Comparison of ENCODE assay signal across 1 cellular context in the genomic region with DNA sequence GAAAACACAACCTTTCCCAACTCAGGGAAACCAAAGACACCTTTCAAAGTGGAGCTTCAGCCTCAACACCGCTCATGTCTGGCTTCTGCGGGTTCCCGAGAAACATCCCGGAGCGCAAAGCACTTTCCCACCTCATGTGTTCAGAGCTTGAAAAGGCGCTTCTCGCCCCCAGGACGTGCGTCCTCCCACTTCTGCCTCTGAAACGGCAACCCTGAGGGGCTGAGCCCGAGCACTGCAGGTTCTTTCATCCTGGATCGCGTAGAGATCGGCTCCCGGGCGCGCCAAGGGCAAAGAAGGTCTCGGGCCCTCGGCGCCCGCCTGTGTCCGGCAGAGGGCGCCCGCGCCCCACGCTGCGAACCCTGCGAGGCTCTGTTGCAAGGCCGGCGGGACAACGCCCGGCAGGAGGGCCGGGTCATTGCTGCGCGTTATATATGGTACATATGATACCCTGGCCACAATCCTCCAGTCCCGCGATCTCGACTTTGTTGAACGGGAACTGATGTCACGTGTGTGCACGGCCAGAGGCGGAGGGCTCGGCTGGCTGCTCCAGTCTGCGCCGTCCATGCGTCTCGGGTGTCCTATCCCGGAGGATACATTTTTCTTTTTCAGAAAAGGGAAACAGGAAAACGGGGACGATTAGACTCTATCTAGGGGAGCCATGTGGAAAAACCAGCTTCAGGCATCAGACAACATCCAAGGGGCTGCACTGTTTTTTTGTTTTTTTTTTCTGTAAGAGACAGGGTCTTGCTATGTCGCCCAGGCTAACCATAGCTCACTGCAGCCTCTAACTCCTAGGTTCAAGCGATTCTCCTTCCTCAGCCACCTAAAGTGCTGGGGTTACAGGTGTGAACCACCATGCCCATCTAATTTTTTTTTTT.
TF ChIP-seq lines count a peak whose summit lies in the region.

No MANE protein-coding gene starts in this region.

TF ChIP-seq in HepG2, 621 proteins besides CTCF, POLR2A, EP300 and RAD21 (continued from another document and continues in another):
- TF ChIP-seq, protein P1, sequence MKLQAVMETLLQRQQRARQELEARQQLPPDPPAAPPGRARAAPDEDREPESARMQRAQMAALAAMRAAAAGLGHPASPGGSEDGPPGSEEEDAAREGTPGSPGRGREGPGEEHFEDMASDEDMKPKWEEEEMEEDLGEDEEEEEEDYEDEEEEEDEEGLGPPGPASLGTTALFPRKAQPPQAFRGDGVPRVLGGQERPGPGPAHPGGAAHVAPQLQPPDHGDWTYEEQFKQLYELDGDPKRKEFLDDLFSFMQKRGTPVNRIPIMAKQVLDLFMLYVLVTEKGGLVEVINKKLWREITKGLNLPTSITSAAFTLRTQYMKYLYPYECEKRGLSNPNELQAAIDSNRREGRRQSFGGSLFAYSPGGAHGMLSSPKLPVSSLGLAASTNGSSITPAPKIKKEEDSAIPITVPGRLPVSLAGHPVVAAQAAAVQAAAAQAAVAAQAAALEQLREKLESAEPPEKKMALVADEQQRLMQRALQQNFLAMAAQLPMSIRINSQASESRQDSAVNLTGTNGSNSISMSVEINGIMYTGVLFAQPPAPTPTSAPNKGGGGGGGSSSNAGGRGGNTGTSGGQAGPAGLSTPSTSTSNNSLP (IDR thresholded peaks at IDR 0.05; ENCODE audit: low read depth, low read length): peak; percentile 72; the same call in 1 of the 2 replicates
- TF ChIP-seq ZNF232 (CRISPR knock-in tag; IDR thresholded peaks at IDR 0.05; ENCODE audit: borderline replicate concordance): peak; percentile 80; the same call in 1 of the 2 replicates
- no peak for TF ChIP-seq ZNF577 (CRISPR knock-in tag; IDR thresholded peaks at IDR 0.05; ENCODE audit: borderline replicate concordance, low read depth)
- TF ChIP-seq, protein P2, sequence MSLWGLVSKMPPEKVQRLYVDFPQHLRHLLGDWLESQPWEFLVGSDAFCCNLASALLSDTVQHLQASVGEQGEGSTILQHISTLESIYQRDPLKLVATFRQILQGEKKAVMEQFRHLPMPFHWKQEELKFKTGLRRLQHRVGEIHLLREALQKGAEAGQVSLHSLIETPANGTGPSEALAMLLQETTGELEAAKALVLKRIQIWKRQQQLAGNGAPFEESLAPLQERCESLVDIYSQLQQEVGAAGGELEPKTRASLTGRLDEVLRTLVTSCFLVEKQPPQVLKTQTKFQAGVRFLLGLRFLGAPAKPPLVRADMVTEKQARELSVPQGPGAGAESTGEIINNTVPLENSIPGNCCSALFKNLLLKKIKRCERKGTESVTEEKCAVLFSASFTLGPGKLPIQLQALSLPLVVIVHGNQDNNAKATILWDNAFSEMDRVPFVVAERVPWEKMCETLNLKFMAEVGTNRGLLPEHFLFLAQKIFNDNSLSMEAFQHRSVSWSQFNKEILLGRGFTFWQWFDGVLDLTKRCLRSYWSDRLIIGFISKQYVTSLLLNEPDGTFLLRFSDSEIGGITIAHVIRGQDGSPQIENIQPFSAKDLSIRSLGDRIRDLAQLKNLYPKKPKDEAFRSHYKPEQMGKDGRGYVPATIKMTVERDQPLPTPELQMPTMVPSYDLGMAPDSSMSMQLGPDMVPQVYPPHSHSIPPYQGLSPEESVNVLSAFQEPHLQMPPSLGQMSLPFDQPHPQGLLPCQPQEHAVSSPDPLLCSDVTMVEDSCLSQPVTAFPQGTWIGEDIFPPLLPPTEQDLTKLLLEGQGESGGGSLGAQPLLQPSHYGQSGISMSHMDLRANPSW (CRISPR knock-in tag; IDR thresholded peaks at IDR 0.05; ENCODE audit: borderline replicate concordance): no peak; the same call in 1 of the 2 replicates
- TF ChIP-seq HOXD1 (CRISPR knock-in tag; IDR thresholded peaks at IDR 0.05): peak; percentile 87
- no peak; the same call in 1 of the 2 replicates for TF ChIP-seq DPF2 (CRISPR knock-in tag; IDR thresholded peaks at IDR 0.05; ENCODE audit: borderline replicate concordance, low read depth)
- peak; percentile 90 for TF ChIP-seq ZNF709 (CRISPR knock-in tag; IDR thresholded peaks at IDR 0.05)
- TF ChIP-seq, protein P3, sequence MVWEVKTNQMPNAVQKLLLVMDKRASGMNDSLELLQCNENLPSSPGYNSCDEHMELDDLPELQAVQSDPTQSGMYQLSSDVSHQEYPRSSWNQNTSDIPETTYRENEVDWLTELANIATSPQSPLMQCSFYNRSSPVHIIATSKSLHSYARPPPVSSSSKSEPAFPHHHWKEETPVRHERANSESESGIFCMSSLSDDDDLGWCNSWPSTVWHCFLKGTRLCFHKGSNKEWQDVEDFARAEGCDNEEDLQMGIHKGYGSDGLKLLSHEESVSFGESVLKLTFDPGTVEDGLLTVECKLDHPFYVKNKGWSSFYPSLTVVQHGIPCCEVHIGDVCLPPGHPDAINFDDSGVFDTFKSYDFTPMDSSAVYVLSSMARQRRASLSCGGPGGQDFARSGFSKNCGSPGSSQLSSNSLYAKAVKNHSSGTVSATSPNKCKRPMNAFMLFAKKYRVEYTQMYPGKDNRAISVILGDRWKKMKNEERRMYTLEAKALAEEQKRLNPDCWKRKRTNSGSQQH (CRISPR knock-in tag; IDR thresholded peaks at IDR 0.05; ENCODE audit: low read depth): peak; percentile 79
- TF ChIP-seq RELA (CRISPR knock-in tag; IDR thresholded peaks at IDR 0.05): peak; percentile 85; the same call in 1 of the 2 replicates
- TF ChIP-seq, protein P4, sequence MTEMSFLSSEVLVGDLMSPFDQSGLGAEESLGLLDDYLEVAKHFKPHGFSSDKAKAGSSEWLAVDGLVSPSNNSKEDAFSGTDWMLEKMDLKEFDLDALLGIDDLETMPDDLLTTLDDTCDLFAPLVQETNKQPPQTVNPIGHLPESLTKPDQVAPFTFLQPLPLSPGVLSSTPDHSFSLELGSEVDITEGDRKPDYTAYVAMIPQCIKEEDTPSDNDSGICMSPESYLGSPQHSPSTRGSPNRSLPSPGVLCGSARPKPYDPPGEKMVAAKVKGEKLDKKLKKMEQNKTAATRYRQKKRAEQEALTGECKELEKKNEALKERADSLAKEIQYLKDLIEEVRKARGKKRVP (CRISPR knock-in tag; IDR thresholded peaks at IDR 0.05): peak in 1 of 2 experiments; percentile 82; a peak in 2 of 4 replicates
- TF ChIP-seq, protein P5, sequence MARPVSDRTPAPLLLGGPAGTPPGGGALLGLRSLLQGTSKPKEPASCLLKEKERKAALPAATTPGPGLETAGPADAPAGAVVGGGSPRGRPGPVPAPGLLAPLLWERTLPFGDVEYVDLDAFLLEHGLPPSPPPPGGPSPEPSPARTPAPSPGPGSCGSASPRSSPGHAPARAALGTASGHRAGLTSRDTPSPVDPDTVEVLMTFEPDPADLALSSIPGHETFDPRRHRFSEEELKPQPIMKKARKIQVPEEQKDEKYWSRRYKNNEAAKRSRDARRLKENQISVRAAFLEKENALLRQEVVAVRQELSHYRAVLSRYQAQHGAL (CRISPR knock-in tag; IDR thresholded peaks at IDR 0.05; ENCODE audit: not compliant biosample characterization): peak; percentile 86
- TF ChIP-seq TCF12 (IDR thresholded peaks at IDR 0.05): no peak
- TF ChIP-seq TCF12 (CRISPR knock-in tag; IDR thresholded peaks at IDR 0.05): 0 out of 2 replicates have a peak, but pooled peaks have one; percentile 64
- TF ChIP-seq, protein P6, sequence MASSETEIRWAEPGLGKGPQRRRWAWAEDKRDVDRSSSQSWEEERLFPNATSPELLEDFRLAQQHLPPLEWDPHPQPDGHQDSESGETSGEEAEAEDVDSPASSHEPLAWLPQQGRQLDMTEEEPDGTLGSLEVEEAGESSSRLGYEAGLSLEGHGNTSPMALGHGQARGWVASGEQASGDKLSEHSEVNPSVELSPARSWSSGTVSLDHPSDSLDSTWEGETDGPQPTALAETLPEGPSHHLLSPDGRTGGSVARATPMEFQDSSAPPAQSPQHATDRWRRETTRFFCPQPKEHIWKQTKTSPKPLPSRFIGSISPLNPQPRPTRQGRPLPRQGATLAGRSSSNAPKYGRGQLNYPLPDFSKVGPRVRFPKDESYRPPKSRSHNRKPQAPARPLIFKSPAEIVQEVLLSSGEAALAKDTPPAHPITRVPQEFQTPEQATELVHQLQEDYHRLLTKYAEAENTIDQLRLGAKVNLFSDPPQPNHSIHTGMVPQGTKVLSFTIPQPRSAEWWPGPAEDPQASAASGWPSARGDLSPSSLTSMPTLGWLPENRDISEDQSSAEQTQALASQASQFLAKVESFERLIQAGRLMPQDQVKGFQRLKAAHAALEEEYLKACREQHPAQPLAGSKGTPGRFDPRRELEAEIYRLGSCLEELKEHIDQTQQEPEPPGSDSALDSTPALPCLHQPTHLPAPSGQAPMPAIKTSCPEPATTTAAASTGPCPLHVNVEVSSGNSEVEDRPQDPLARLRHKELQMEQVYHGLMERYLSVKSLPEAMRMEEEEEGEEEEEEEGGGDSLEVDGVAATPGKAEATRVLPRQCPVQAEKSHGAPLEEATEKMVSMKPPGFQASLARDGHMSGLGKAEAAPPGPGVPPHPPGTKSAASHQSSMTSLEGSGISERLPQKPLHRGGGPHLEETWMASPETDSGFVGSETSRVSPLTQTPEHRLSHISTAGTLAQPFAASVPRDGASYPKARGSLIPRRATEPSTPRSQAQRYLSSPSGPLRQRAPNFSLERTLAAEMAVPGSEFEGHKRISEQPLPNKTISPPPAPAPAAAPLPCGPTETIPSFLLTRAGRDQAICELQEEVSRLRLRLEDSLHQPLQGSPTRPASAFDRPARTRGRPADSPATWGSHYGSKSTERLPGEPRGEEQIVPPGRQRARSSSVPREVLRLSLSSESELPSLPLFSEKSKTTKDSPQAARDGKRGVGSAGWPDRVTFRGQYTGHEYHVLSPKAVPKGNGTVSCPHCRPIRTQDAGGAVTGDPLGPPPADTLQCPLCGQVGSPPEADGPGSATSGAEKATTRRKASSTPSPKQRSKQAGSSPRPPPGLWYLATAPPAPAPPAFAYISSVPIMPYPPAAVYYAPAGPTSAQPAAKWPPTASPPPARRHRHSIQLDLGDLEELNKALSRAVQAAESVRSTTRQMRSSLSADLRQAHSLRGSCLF (CRISPR knock-in tag; IDR thresholded peaks at IDR 0.05; ENCODE audit: borderline replicate concordance): peak; percentile 87; the same call in 1 of the 2 replicates
- peak; percentile 83 for TF ChIP-seq MTF2 (CRISPR knock-in tag; IDR thresholded peaks at IDR 0.05; ENCODE audit: borderline replicate concordance)
- no peak for TF ChIP-seq MAF1 (CRISPR knock-in tag; IDR thresholded peaks at IDR 0.05; ENCODE audit: borderline replicate concordance)
- 0 out of 2 replicates have a peak, but pooled peaks have one; percentile 59 for TF ChIP-seq TBP (CRISPR knock-in tag; IDR thresholded peaks at IDR 0.05)
- no peak for TF ChIP-seq ZNF207 (IDR thresholded peaks at IDR 0.05; ENCODE audit: borderline replicate concordance)
- TF ChIP-seq ZNF510 (CRISPR knock-in tag; IDR thresholded peaks at IDR 0.05; ENCODE audit: low read depth): peak; percentile 87; the same call in 1 of the 2 replicates
- no peak for TF ChIP-seq SOX13 (IDR thresholded peaks at IDR 0.05)
- peak in 1 of 2 experiments; percentile 66; a peak in 2 of 4 replicates for TF ChIP-seq SOX13 (CRISPR knock-in tag; conservative IDR thresholded peaks at IDR 0.05 in 1 of 2, IDR thresholded peaks at IDR 0.05 in 1 of 2)
- TF ChIP-seq RARG (CRISPR knock-in tag; IDR thresholded peaks at IDR 0.05; ENCODE audit: low read depth): no peak
- TF ChIP-seq RFX5 (IDR thresholded peaks at IDR 0.05; ENCODE audit: low read depth, low read length): peak; percentile 36; the same call in 1 of the 2 replicates
- no peak for TF ChIP-seq ATM (IDR thresholded peaks at IDR 0.05; ENCODE audit: borderline replicate concordance)
- no peak for TF ChIP-seq FOXK2 (IDR thresholded peaks at IDR 0.05)
- TF ChIP-seq, protein P7, sequence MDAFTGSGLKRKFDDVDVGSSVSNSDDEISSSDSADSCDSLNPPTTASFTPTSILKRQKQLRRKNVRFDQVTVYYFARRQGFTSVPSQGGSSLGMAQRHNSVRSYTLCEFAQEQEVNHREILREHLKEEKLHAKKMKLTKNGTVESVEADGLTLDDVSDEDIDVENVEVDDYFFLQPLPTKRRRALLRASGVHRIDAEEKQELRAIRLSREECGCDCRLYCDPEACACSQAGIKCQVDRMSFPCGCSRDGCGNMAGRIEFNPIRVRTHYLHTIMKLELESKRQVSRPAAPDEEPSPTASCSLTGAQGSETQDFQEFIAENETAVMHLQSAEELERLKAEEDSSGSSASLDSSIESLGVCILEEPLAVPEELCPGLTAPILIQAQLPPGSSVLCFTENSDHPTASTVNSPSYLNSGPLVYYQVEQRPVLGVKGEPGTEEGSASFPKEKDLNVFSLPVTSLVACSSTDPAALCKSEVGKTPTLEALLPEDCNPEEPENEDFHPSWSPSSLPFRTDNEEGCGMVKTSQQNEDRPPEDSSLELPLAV (CRISPR knock-in tag; conservative IDR thresholded peaks at IDR 0.05; ENCODE audit: low read depth): no peak
- TF ChIP-seq WIZ (CRISPR knock-in tag; IDR thresholded peaks at IDR 0.05): 0 out of 2 replicates have a peak, but pooled peaks have one; percentile 51
- no peak for TF ChIP-seq ZNF282 (IDR thresholded peaks at IDR 0.05; ENCODE audit: partially characterized antibody)
- TF ChIP-seq SETDB1 (CRISPR knock-in tag; IDR thresholded peaks at IDR 0.05; ENCODE audit: borderline replicate concordance): no peak
- TF ChIP-seq SMARCE1 (IDR thresholded peaks at IDR 0.05; ENCODE audit: borderline replicate concordance): no peak
- peak; percentile 93 for TF ChIP-seq MEIS1 (CRISPR knock-in tag; IDR thresholded peaks at IDR 0.05; ENCODE audit: borderline replicate concordance)
- TF ChIP-seq, protein P8, sequence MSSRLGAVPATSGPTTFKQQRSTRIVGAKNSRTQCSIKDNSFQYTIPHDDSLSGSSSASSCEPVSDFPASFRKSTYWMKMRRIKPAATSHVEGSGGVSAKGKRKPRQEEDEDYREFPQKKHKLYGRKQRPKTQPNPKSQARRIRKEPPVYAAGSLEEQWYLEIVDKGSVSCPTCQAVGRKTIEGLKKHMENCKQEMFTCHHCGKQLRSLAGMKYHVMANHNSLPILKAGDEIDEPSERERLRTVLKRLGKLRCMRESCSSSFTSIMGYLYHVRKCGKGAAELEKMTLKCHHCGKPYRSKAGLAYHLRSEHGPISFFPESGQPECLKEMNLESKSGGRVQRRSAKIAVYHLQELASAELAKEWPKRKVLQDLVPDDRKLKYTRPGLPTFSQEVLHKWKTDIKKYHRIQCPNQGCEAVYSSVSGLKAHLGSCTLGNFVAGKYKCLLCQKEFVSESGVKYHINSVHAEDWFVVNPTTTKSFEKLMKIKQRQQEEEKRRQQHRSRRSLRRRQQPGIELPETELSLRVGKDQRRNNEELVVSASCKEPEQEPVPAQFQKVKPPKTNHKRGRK (CRISPR knock-in tag; IDR thresholded peaks at IDR 0.05): no peak
- peak; percentile 84 for TF ChIP-seq HDAC2 (CRISPR knock-in tag; IDR thresholded peaks at IDR 0.05)
- TF ChIP-seq JUNB (CRISPR knock-in tag; IDR thresholded peaks at IDR 0.05; ENCODE audit: borderline replicate concordance): no peak
- no peak for TF ChIP-seq ZNF75D (CRISPR knock-in tag; IDR thresholded peaks at IDR 0.05; ENCODE audit: borderline replicate concordance)
- TF ChIP-seq, protein P9, sequence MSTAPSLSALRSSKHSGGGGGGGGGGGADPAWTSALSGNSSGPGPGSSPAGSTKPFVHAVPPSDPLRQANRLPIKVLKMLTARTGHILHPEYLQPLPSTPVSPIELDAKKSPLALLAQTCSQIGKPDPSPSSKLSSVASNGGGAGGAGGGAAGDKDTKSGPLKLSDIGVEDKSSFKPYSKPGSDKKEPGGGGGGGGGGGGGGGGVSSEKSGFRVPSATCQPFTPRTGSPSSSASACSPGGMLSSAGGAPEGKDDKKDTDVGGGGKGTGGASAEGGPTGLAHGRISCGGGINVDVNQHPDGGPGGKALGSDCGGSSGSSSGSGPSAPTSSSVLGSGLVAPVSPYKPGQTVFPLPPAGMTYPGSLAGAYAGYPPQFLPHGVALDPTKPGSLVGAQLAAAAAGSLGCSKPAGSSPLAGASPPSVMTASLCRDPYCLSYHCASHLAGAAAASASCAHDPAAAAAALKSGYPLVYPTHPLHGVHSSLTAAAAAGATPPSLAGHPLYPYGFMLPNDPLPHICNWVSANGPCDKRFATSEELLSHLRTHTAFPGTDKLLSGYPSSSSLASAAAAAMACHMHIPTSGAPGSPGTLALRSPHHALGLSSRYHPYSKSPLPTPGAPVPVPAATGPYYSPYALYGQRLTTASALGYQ (CRISPR knock-in tag; IDR thresholded peaks at IDR 0.05): peak; percentile 53; the same call in 1 of the 2 replicates
- TF ChIP-seq ZFP62 (CRISPR knock-in tag; IDR thresholded peaks at IDR 0.05): peak; percentile 94
